ENCODE assay signal across 10 cellular contexts in the genomic region with DNA sequence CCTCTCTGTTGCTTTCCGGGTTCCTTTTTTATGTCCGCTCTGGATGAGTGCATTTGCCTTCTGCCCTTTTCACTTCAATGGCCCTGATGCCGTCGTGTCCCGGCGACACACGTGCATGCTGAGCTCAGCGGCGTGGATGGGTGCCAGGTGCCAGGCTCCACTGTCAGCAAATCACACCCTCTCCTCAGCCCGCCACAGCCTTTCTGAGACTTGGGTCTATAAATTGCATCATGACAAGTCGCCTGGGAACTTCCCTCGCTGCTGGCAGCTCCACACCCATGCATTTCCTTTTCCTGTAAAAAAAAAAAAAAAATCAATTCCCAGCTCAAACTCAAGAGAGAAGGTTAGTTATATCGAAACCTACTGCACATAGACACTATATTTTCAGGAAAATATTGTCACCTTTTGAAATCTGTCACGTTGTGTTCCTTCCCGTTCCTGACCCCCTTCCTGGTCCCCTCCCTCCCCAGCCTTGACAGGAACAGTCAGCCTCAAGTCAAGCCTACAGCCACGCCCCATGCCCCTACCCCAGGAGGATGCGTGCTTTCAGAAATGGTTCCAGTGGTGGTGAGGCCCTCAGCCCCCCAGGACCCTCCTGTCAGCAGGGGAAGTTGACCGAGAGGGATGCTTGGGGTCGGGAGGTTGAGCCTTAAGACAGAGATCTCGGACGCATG.
DNase-seq lines count a peak whose midpoint lies in the region; ATAC-seq and TF ChIP-seq lines count a peak whose summit lies in the region.
"Had no signal": no experiment of that assay in that cellular context is flagged by ENCODE, and none has a peak within 500 bp of the region (broad histone marks: within the 10 kb centered on the region; RNA-seq: fewer than 3 reads in every experiment).

No MANE protein-coding gene starts in this region.

- no peak for TF ChIP-seq CTCF in upper lobe of right lung (IDR thresholded peaks at IDR 0.05)

- no peaks in the 10 kb centered on the region for H3K36me3 ChIP-seq in upper lobe of right lung

- no peaks in the 10 kb centered on the region for H3K27me3 ChIP-seq in upper lobe of right lung
- H3K27me3 ChIP-seq: testis had no signal

- H3K4me1 ChIP-seq in upper lobe of right lung, result no peaks in the 10 kb centered on the region
- H3K4me1 ChIP-seq: testis had no signal

- no peak overlapping the region for H3K4me3 ChIP-seq in upper lobe of right lung
- H3K4me3 ChIP-seq: testis had no signal

- no peak overlapping the region for H3K27ac ChIP-seq in upper lobe of right lung
- H3K27ac ChIP-seq: testis had no signal

- no peak overlapping the region for H3K27ac Mint-ChIP-seq in effector memory CD8-positive, alpha-beta T cell

- H3K9me3 ChIP-seq in upper lobe of right lung, result no peaks in the 10 kb centered on the region
- H3K9me3 ChIP-seq: testis had no signal

- peak; percentile 66 for ATAC-seq in effector memory CD8-positive, alpha-beta T cell (replicated peaks)
- peak; percentile 56 for ATAC-seq in upper lobe of right lung

- DNase-seq in SHP77 (lab: John Stamatoyannopoulos, UW), result peak; percentile 9 to 29
- DNase-seq in SHP77 treated with DMSO at 0.1 percent for 48 hours (lab: John Stamatoyannopoulos, UW), result no peak
- peak in 1 of 3 experiments; percentile 11 for DNase-seq in effector memory CD8-positive, alpha-beta T cell
- DNase-seq in pons (ENCODE audit: low spot score), result peak; percentile 4
- no peak for DNase-seq in upper lobe of right lung
- DNase-seq in T-helper 9 cell, result no peak
- DNase-seq in NCI-H510A (lab: John Stamatoyannopoulos, UW), result no peak
- no peak for DNase-seq in NCI-H524 (lab: John Stamatoyannopoulos, UW)
- DNase-seq: NCI-H146, testis had no signal

- H3K4me1 Mint-ChIP-seq in effector memory CD8-positive, alpha-beta T cell (ENCODE audit: low read depth in 2 of 2), result peaks cover 5 to 9% of the 10 kb centered on the region in 2 donors

- intact Hi-C loops in upper lobe of right lung (cut with DNase I), result no loop called here

- H3K9me3 Mint-ChIP-seq in effector memory CD8-positive, alpha-beta T cell, result no peaks in the 10 kb centered on the region

- peak overlapping the region in 1 of 2 donors; percentile 40 for H3K4me3 Mint-ChIP-seq in effector memory CD8-positive, alpha-beta T cell

- no peaks in the 10 kb centered on the region for H3K36me3 Mint-ChIP-seq in effector memory CD8-positive, alpha-beta T cell (ENCODE audit: insufficient read depth)

- H3K27me3 Mint-ChIP-seq in effector memory CD8-positive, alpha-beta T cell, result peaks cover 31 to 54% of the 10 kb centered on the region in 2 donors

Comparison
In these comparisons a context has a peak if more than half of its experiments do, and no peak if none do; other contexts are left out.
1. DNase-seq: peak in SHP77 (2 of 2) and pons (single experiment); none in SHP77 treated with DMSO at 0.1 percent for 48 hours (single experiment), upper lobe of right lung (single experiment), T-helper 9 cell (single experiment), NCI-H510A (single experiment) and NCI-H524 (0 of 2).